ENCODE assay signal across 1 cellular context in the genomic region with DNA sequence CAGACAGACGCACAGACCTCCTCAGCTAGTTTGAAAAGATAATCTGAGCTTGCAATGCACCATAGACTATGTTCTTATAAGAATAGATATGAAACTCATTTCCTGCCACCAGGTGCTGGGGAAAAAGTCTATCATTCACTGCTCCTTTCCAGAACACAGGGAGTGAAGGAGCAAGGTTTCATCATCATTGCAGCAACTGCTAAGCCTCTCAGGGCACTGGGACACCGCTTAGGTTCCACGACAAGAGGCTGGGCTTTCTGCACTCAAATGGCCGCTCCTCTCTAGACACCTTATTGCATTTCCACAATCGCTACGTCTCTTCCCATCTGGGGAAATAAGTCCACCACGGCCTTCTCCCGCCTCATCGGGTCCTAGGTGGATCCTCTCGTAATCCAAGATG.
TF ChIP-seq lines count a peak whose summit lies in the region.

No MANE protein-coding gene starts in this region.

TF ChIP-seq in H1, 55 proteins besides CTCF, POLR2A, EP300 and RAD21 (continued from another document):
- TF ChIP-seq, protein P1, sequence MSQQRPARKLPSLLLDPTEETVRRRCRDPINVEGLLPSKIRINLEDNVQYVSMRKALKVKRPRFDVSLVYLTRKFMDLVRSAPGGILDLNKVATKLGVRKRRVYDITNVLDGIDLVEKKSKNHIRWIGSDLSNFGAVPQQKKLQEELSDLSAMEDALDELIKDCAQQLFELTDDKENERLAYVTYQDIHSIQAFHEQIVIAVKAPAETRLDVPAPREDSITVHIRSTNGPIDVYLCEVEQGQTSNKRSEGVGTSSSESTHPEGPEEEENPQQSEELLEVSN (IDR thresholded peaks at IDR 0.05), result no peak
- no peak for TF ChIP-seq TCF12 (IDR thresholded peaks at IDR 0.05; ENCODE audit: low read depth, low read length)
- no peak for TF ChIP-seq GTF2F1 (IDR thresholded peaks at IDR 0.05; ENCODE audit: borderline replicate concordance, low read depth, low read length)
- no peak for TF ChIP-seq KDM4A (IDR thresholded peaks at IDR 0.05; ENCODE audit: low read depth, low read length, severe bottlenecking)
- TF ChIP-seq KDM1A (IDR thresholded peaks at IDR 0.05; ENCODE audit: borderline replicate concordance, low read length), result no peak
- TF ChIP-seq, protein P2, sequence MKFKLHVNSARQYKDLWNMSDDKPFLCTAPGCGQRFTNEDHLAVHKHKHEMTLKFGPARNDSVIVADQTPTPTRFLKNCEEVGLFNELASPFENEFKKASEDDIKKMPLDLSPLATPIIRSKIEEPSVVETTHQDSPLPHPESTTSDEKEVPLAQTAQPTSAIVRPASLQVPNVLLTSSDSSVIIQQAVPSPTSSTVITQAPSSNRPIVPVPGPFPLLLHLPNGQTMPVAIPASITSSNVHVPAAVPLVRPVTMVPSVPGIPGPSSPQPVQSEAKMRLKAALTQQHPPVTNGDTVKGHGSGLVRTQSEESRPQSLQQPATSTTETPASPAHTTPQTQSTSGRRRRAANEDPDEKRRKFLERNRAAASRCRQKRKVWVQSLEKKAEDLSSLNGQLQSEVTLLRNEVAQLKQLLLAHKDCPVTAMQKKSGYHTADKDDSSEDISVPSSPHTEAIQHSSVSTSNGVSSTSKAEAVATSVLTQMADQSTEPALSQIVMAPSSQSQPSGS (IDR thresholded peaks at IDR 0.05; ENCODE audit: low read length), result no peak
- no peak for TF ChIP-seq JUND (IDR thresholded peaks at IDR 0.05; ENCODE audit: low read length)
- no peak for TF ChIP-seq EZH2 (IDR thresholded peaks at IDR 0.05; ENCODE audit: low read depth, low read length, severe bottlenecking)
